Comparison of ENCODE assay signal across 22 cellular contexts in the genomic region with DNA sequence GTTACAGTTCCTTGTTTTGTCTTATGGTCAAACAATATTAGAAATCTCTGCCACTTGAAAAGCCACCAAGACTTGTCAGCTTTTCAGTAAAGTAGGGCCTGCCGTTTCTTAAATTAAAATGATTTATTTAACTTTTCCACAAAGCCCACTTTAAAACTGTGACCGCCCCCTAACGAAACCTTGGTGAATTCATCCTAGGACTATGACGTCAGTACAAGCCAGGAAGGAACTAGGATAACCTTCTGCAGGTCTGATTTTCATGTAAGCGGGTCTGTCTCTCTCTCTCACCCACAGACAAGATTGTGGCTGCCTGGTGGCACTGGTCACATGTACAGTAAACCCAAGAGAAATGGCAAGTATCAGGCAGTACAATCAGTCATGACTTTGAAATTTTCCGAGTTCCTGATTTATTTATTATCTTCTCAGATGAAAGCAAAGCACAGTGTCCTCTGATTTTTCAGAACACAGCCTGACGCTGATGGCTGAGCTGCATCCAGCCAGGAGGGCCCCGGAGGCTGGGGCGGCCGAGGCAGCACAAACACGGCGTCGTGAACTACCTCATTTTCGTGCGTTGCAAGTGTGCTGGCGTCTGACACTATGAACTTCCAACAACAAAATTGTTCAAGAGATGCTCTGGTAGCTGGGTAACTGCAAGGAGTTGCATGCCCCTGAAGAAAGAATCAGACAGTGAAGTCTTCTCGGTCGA. TPM values are rescaled to one million over a fixed set of nuclear protein-coding genes. Genes with fewer than 3 reads are reported as not detected.
"Had no signal": no experiment of that assay in that cellular context is flagged by ENCODE, and none has a peak within 500 bp of the region (broad histone marks: within the 10 kb centered on the region; RNA-seq: fewer than 3 reads in every experiment).

No MANE protein-coding gene starts in this region.

- H3K4me1 Mint-ChIP-seq: activated naive CD8-positive, alpha-beta T cell treated with anti-CD3 and anti-CD28 coated beads, Interleukin-2, amount 50 U/mL, for 24 hours; activated T-helper 17 cell treated with anti-CD3 and anti-CD28 coated beads, Interleukin-2, amount 50 U/mL, for 72 hours; naive thymus-derived CD8-positive, alpha-beta T cell had no signal

- H3K27me3 ChIP-seq: ascending aorta, tibial nerve had no signal

- H3K4me3 Mint-ChIP-seq: activated naive CD8-positive, alpha-beta T cell treated with anti-CD3 and anti-CD28 coated beads, Interleukin-2, amount 50 U/mL, for 24 hours; activated T-helper 17 cell treated with anti-CD3 and anti-CD28 coated beads, Interleukin-2, amount 50 U/mL, for 72 hours; naive thymus-derived CD8-positive, alpha-beta T cell had no signal

- H3K9ac ChIP-seq: parathyroid adenoma had no signal

- H3K4me1 ChIP-seq: ascending aorta, esophagus squamous epithelium, left lung, parathyroid adenoma, tibial nerve had no signal

- DNase-seq: activated CD4-positive, alpha-beta T cell treated with anti-CD3 and anti-CD28 coated beads, Interleukin-2, amount 50 U/mL, for 1 hour; activated naive CD4-positive, alpha-beta T cell treated with Interleukin-2 at 50 U/mL for 16 hours; activated naive CD8-positive, alpha-beta T cell treated with anti-CD3 and anti-CD28 coated beads, Interleukin-2, amount 50 U/mL, for 24 hours; esophagus squamous epithelium; hippocampal formation; mammary epithelial cell; naive thymus-derived CD8-positive, alpha-beta T cell; stimulated activated CD4-positive, alpha-beta T cell treated with anti-CD3 and anti-CD28 coated beads, Interleukin-4, amount 100 ng/mL, for 24 hours; stimulated activated naive CD4-positive, alpha-beta T cell treated with Interleukin-2 at 50 U/mL for 16 hours; SW 1271 had no signal

- H3K9me3 Mint-ChIP-seq: activated naive CD8-positive, alpha-beta T cell treated with anti-CD3 and anti-CD28 coated beads, Interleukin-2, amount 50 U/mL, for 24 hours; activated T-helper 17 cell treated with anti-CD3 and anti-CD28 coated beads, Interleukin-2, amount 50 U/mL, for 72 hours; naive thymus-derived CD8-positive, alpha-beta T cell had no signal

- H2AFZ ChIP-seq: parathyroid adenoma had no signal

- H3K79me2 ChIP-seq: parathyroid adenoma had no signal

- H3K27ac ChIP-seq: ascending aorta, esophagus squamous epithelium, left lung, neutrophil, parathyroid adenoma, skin epidermis, tibial nerve had no signal

- H3K27ac Mint-ChIP-seq: activated naive CD8-positive, alpha-beta T cell treated with anti-CD3 and anti-CD28 coated beads, Interleukin-2, amount 50 U/mL, for 24 hours; activated T-helper 17 cell treated with anti-CD3 and anti-CD28 coated beads, Interleukin-2, amount 50 U/mL, for 72 hours; naive thymus-derived CD8-positive, alpha-beta T cell had no signal

- H3K9me3 ChIP-seq: ascending aorta, esophagus squamous epithelium, neutrophil, tibial nerve had no signal

- H3K4me3 ChIP-seq: ascending aorta, esophagus squamous epithelium, left lung, skin epidermis, tibial nerve had no signal

- FAIRE-seq: keratinocyte, TTC549 had no signal

- ATAC-seq: activated naive CD8-positive, alpha-beta T cell treated with anti-CD3 and anti-CD28 coated beads, Interleukin-2, amount 50 U/mL, for 24 hours; activated T-helper 17 cell treated with anti-CD3 and anti-CD28 coated beads, Interleukin-2, amount 50 U/mL, for 72 hours; left lung; naive thymus-derived CD8-positive, alpha-beta T cell had no signal

- H3K36me3 ChIP-seq: ascending aorta, esophagus squamous epithelium, left lung, neutrophil, tibial nerve had no signal

- H3K36me3 Mint-ChIP-seq: naive thymus-derived CD8-positive, alpha-beta T cell had no signal

RNA-seq across cellular contexts. Expression of a gene that starts 18.9 kb away (rescaled TPM):
- total RNA-seq: activated T-helper 17 cell treated with anti-CD3 and anti-CD28 coated beads, Interleukin-2, amount 50 U/mL, for 72 hours; ascending aorta; chondrocyte; esophagus squamous epithelium; fibroblast of villous mesenchyme; left lung; mammary epithelial cell; naive thymus-derived CD8-positive, alpha-beta T cell; T-helper 2 cell treated with Interferon-gamma antibody and Interleukin-4, amounts not matched to agents 100 ng/mL and 5 ng/mL, for 36 hours; tibial nerve had no signal
- polyA plus RNA-seq: keratinocyte; mammary epithelial cell; naive thymus-derived CD8-positive, alpha-beta T cell had no signal
